ENCODE assay signal across 28 cellular contexts in genomic region chrX:153740631-153741222, GRCh38. TPM values are rescaled to one million over a fixed set of nuclear protein-coding genes. Genes with fewer than 3 reads are reported as not detected.
DNase-seq lines count a peak whose midpoint lies in the region; ATAC-seq, FAIRE-seq and TF ChIP-seq lines count a peak whose summit lies in the region.
"Had no signal": no experiment of that assay in that cellular context is flagged by ENCODE, and none has a peak within 500 bp of the region (broad histone marks: within the 10 kb centered on the region; RNA-seq: fewer than 3 reads in every experiment).

No MANE protein-coding gene starts in this region.

- H3K36me3 ChIP-seq in CD8-positive, alpha-beta memory T cell (ENCODE audit: insufficient read depth, low read length) = no peaks in the 10 kb centered on the region
- H3K36me3 ChIP-seq in kidney (ENCODE audit: control insufficient read depth in 1 of 2, insufficient read depth in 2 of 2, low read length in 2 of 2) = peaks cover 0 to 2% of the 10 kb centered on the region in 2 donors
- H3K36me3 ChIP-seq: brain microvascular endothelial cell, SJCRH30, transverse colon had no signal

- intact Hi-C loops in kidney (cut with DNase I) = no loop called here

- H3K4me1 ChIP-seq in CD8-positive, alpha-beta memory T cell (ENCODE audit: insufficient read depth, low read length) = peaks cover 15% of the 10 kb centered on the region
- H3K4me1 ChIP-seq in kidney (ENCODE audit: control insufficient read depth in 1 of 2, insufficient read depth in 1 of 2, low read depth in 1 of 2, low read length in 2 of 2) = no peaks in the 10 kb centered on the region
- H3K4me1 ChIP-seq: SJCRH30 had no signal

- H3K4me3 Mint-ChIP-seq in activated CD8-positive, alpha-beta memory T cell treated with anti-CD3 and anti-CD28 coated beads, Interleukin-2, amount 10 ng/mL, durations not matched to agents 7 days and 5 days = peak overlapping the region; percentile 33
- peak overlapping the region; percentile 50 to 85 (median 65) for H3K4me3 Mint-ChIP-seq in CD8-positive, alpha-beta memory T cell
- peak overlapping the region; percentile 65 for H3K4me3 Mint-ChIP-seq in activated CD8-positive, alpha-beta T cell treated with anti-CD3 and anti-CD28 coated beads, Interleukin-2, amount 10 ng/mL, durations not matched to agents 7 days and 5 days
- H3K4me3 Mint-ChIP-seq in naive thymus-derived CD8-positive, alpha-beta T cell = peak overlapping the region; percentile 41 to 80 (median 64)
- H3K4me3 Mint-ChIP-seq: H9, nephron had no signal

- POLR2A ChIA-PET in CD8-positive, alpha-beta memory T cell (lab: Charles Lee) = no interaction called here
- POLR2A ChIA-PET in activated CD8-positive, alpha-beta T cell treated with anti-CD3 and anti-CD28 coated beads, Interleukin-2, amount 10 ng/mL, durations not matched to agents 7 days and 5 days (lab: Charles Lee) = no interaction called here
- POLR2A ChIA-PET in naive thymus-derived CD8-positive, alpha-beta T cell (lab: Charles Lee) = interaction anchor here (0.6 kb wide), 1 partner anchor 186 kb away, joined by 3 read pairs; no protein-coding TSS in a partner anchor

- DNase-seq in activated CD8-positive, alpha-beta memory T cell treated with anti-CD3 and anti-CD28 coated beads, Interleukin-2, amount 10 ng/mL, durations not matched to agents 7 days and 5 days = no peak
- DNase-seq in activated CD8-positive, alpha-beta memory T cell treated with anti-CD3 and anti-CD28 coated beads for 24 hours = no peak
- no peak for DNase-seq in CD8-positive, alpha-beta memory T cell
- no peak for DNase-seq in activated CD8-positive, alpha-beta T cell treated with anti-CD3 and anti-CD28 coated beads, Interleukin-2, amount 10 ng/mL, durations not matched to agents 7 days and 5 days
- no peak for DNase-seq in naive thymus-derived CD8-positive, alpha-beta T cell
- DNase-seq in OCI-M1 (lab: John Stamatoyannopoulos, UW) (no peak), germinal center (ENCODE audit: low spot score) (no peak), kidney (no peak)
- DNase-seq: activated CD4-positive, alpha-beta T cell treated with anti-CD3 and anti-CD28 coated beads for 1 hour; activated CD8-positive, alpha-beta memory T cell treated with anti-CD3 and anti-CD28 coated beads, Interleukin-2, amount 50 U/mL, for 48 hours; amniotic stem cell; brain microvascular endothelial cell; Calu3; DMS79 treated with DMSO at 0.1 percent for 48 hours; effector CD4-positive, alpha-beta T cell; GF-D8; H9; midbrain; NCI-H1092; NCI-H187; NCI-H526; SJCRH30; stimulated activated CD4-positive, alpha-beta T cell treated with anti-CD3 and anti-CD28 coated beads, Interleukin-2, amount 100 ng/mL, for 24 hours; transverse colon had no signal

- no peaks in the 10 kb centered on the region for H3K36me3 Mint-ChIP-seq in activated CD8-positive, alpha-beta memory T cell treated with anti-CD3 and anti-CD28 coated beads, Interleukin-2, amount 10 ng/mL, durations not matched to agents 7 days and 5 days
- peaks cover under 1 to 3% (median 2%) of the 10 kb centered on the region in 3 donors for H3K36me3 Mint-ChIP-seq in CD8-positive, alpha-beta memory T cell
- peaks cover 7% of the 10 kb centered on the region for H3K36me3 Mint-ChIP-seq in activated CD8-positive, alpha-beta T cell treated with anti-CD3 and anti-CD28 coated beads, Interleukin-2, amount 10 ng/mL, durations not matched to agents 7 days and 5 days (ENCODE audit: low read depth)
- peaks cover 0 to 3% (median 0%) of the 10 kb centered on the region in 3 donors for H3K36me3 Mint-ChIP-seq in naive thymus-derived CD8-positive, alpha-beta T cell

- no peak overlapping the region for H3K27ac ChIP-seq in CD8-positive, alpha-beta memory T cell (ENCODE audit: low read depth, low read length)
- H3K27ac ChIP-seq in kidney (ENCODE audit: low read depth in 2 of 2, low read length in 2 of 2) = no peak overlapping the region
- H3K27ac ChIP-seq: brain microvascular endothelial cell, SJCRH30, transverse colon had no signal

- ATAC-seq in activated CD8-positive, alpha-beta memory T cell treated with anti-CD3 and anti-CD28 coated beads, Interleukin-2, amount 10 ng/mL, durations not matched to agents 7 days and 5 days = no peak
- ATAC-seq in activated CD8-positive, alpha-beta T cell treated with anti-CD3 and anti-CD28 coated beads, Interleukin-2, amount 10 ng/mL, durations not matched to agents 7 days and 5 days = no peak
- peak in 1 of 2 donors; percentile 8 for ATAC-seq in naive thymus-derived CD8-positive, alpha-beta T cell

- H3K27me3 ChIP-seq in CD8-positive, alpha-beta memory T cell (ENCODE audit: insufficient read depth, low read length, poor library complexity, severe bottlenecking) = no peaks in the 10 kb centered on the region
- H3K27me3 ChIP-seq: brain microvascular endothelial cell, SJCRH30, transverse colon had no signal

- FAIRE-seq in kidney (lab: Jason Lieb, UNC) = no peak
- FAIRE-seq: keratinocyte had no signal

- peak overlapping the region; percentile 88 for H3K27ac Mint-ChIP-seq in activated CD8-positive, alpha-beta memory T cell treated with anti-CD3 and anti-CD28 coated beads, Interleukin-2, amount 10 ng/mL, durations not matched to agents 7 days and 5 days
- peak overlapping the region in 6 of 8 donors; percentile 23 to 84 (median 64) for H3K27ac Mint-ChIP-seq in CD8-positive, alpha-beta memory T cell
- H3K27ac Mint-ChIP-seq in activated CD8-positive, alpha-beta T cell treated with anti-CD3 and anti-CD28 coated beads, Interleukin-2, amount 10 ng/mL, durations not matched to agents 7 days and 5 days = peak overlapping the region; percentile 94
- peak overlapping the region in 9 of 10 donors; percentile 48 to 88 (median 83) for H3K27ac Mint-ChIP-seq in naive thymus-derived CD8-positive, alpha-beta T cell
- H3K27ac Mint-ChIP-seq: H9, nephron had no signal

- H3K4me1 Mint-ChIP-seq in activated CD8-positive, alpha-beta memory T cell treated with anti-CD3 and anti-CD28 coated beads, Interleukin-2, amount 10 ng/mL, durations not matched to agents 7 days and 5 days = peaks cover 19% of the 10 kb centered on the region
- H3K4me1 Mint-ChIP-seq in CD8-positive, alpha-beta memory T cell = peaks cover 12 to 20% (median 13%) of the 10 kb centered on the region in 3 donors
- peaks cover 26% of the 10 kb centered on the region for H3K4me1 Mint-ChIP-seq in activated CD8-positive, alpha-beta T cell treated with anti-CD3 and anti-CD28 coated beads, Interleukin-2, amount 10 ng/mL, durations not matched to agents 7 days and 5 days (ENCODE audit: low read depth)
- H3K4me1 Mint-ChIP-seq in naive thymus-derived CD8-positive, alpha-beta T cell = peaks cover under 1 to 40% (median 14%) of the 10 kb centered on the region in 4 donors
- H3K4me1 Mint-ChIP-seq: nephron had no signal

- H3K4me3 ChIP-seq in CD8-positive, alpha-beta memory T cell (ENCODE audit: low read length) = no peak overlapping the region
- H3K4me3 ChIP-seq in kidney (ENCODE audit: low read length in 2 of 2) = no peak overlapping the region
- H3K4me3 ChIP-seq: SJCRH30, smooth muscle cell, transverse colon had no signal

- TF ChIP-seq CTCF in kidney (IDR thresholded peaks at IDR 0.05; ENCODE audit: borderline replicate concordance, extremely low read depth, insufficient read depth) = no peak

- no peaks in the 10 kb centered on the region for H3K9me3 ChIP-seq in CD8-positive, alpha-beta memory T cell (ENCODE audit: low read length)
- H3K9me3 ChIP-seq in kidney (ENCODE audit: control insufficient read depth in 1 of 2, low read length in 2 of 2) = no peaks in the 10 kb centered on the region
- H3K9me3 ChIP-seq: SJCRH30, transverse colon had no signal

- peaks cover 6% of the 10 kb centered on the region for H3K27me3 Mint-ChIP-seq in activated CD8-positive, alpha-beta memory T cell treated with anti-CD3 and anti-CD28 coated beads, Interleukin-2, amount 10 ng/mL, durations not matched to agents 7 days and 5 days
- H3K27me3 Mint-ChIP-seq in CD8-positive, alpha-beta memory T cell = peaks cover 3 to 20% of the 10 kb centered on the region in 2 donors
- H3K27me3 Mint-ChIP-seq in activated CD8-positive, alpha-beta T cell treated with anti-CD3 and anti-CD28 coated beads, Interleukin-2, amount 10 ng/mL, durations not matched to agents 7 days and 5 days (ENCODE audit: low read depth) = no peaks in the 10 kb centered on the region
- H3K27me3 Mint-ChIP-seq in naive thymus-derived CD8-positive, alpha-beta T cell = no peaks in the 10 kb centered on the region

- CTCF ChIA-PET in activated CD8-positive, alpha-beta memory T cell treated with anti-CD3 and anti-CD28 coated beads, Interleukin-2, amount 10 ng/mL, durations not matched to agents 7 days and 5 days (lab: Charles Lee) = no interaction called here
- CTCF ChIA-PET in CD8-positive, alpha-beta memory T cell (lab: Charles Lee) = no interaction called here
- CTCF ChIA-PET in activated CD8-positive, alpha-beta T cell treated with anti-CD3 and anti-CD28 coated beads, Interleukin-2, amount 10 ng/mL, durations not matched to agents 7 days and 5 days (lab: Charles Lee) = no interaction called here

- no peak overlapping the region for H3K9ac ChIP-seq in kidney (ENCODE audit: low read length in 2 of 2)

- H3K9me3 Mint-ChIP-seq in activated CD8-positive, alpha-beta memory T cell treated with anti-CD3 and anti-CD28 coated beads, Interleukin-2, amount 10 ng/mL, durations not matched to agents 7 days and 5 days (ENCODE audit: low read depth) = no peaks in the 10 kb centered on the region
- H3K9me3 Mint-ChIP-seq in CD8-positive, alpha-beta memory T cell = no peaks in the 10 kb centered on the region
- no peaks in the 10 kb centered on the region for H3K9me3 Mint-ChIP-seq in activated CD8-positive, alpha-beta T cell treated with anti-CD3 and anti-CD28 coated beads, Interleukin-2, amount 10 ng/mL, durations not matched to agents 7 days and 5 days (ENCODE audit: insufficient read depth)
- H3K9me3 Mint-ChIP-seq in naive thymus-derived CD8-positive, alpha-beta T cell = peaks cover 0 to 2% (median 0%) of the 10 kb centered on the region in 9 donors

RNA-seq across cellular contexts. Expression of gene ABCD1, which starts 16.1 kb away (rescaled TPM):
- 10 to 100 TPM; 10.7 to 18.3 TPM for total RNA-seq in activated CD8-positive, alpha-beta memory T cell treated with anti-CD3 and anti-CD28 coated beads, Interleukin-2, amount 10 ng/mL, durations not matched to agents 7 days and 5 days
- 1 to 10 TPM; 3.9 to 4.1 TPM for total RNA-seq in CD8-positive, alpha-beta memory T cell
- 3.4 TPM for polyA plus RNA-seq in CD8-positive, alpha-beta memory T cell
- total RNA-seq in activated CD8-positive, alpha-beta T cell treated with anti-CD3 and anti-CD28 coated beads, Interleukin-2, amount 10 ng/mL, durations not matched to agents 7 days and 5 days = 10 to 100 TPM; 14.6 to 15.9 TPM
- total RNA-seq in naive thymus-derived CD8-positive, alpha-beta T cell = 1 to 10 TPM; 5.8 to 7.3 TPM
- 1 to 10 TPM; 1.1 to 2.1 (median 2.0) TPM for polyA plus RNA-seq in naive thymus-derived CD8-positive, alpha-beta T cell
- 13.7 TPM for total RNA-seq in kidney
- polyA plus RNA-seq in kidney (ENCODE audit: insufficient read depth, low read depth, low replicate concordance) = 5.2 TPM

RNA-seq across cellular contexts. Expression of gene BCAP31, which starts 16.5 kb away (rescaled TPM):
- total RNA-seq in activated CD8-positive, alpha-beta memory T cell treated with anti-CD3 and anti-CD28 coated beads, Interleukin-2, amount 10 ng/mL, durations not matched to agents 7 days and 5 days = 100 to 1,000 TPM; 137 to 148 TPM
- 100 to 1,000 TPM; 140 to 153 TPM for total RNA-seq in CD8-positive, alpha-beta memory T cell
- 333 TPM for polyA plus RNA-seq in CD8-positive, alpha-beta memory T cell
- 100 to 1,000 TPM; 155 to 158 TPM for total RNA-seq in activated CD8-positive, alpha-beta T cell treated with anti-CD3 and anti-CD28 coated beads, Interleukin-2, amount 10 ng/mL, durations not matched to agents 7 days and 5 days
- 100 to 1,000 TPM; 108 to 118 TPM for total RNA-seq in naive thymus-derived CD8-positive, alpha-beta T cell
- 100 to 1,000 TPM; 298 to 328 (median 319) TPM for polyA plus RNA-seq in naive thymus-derived CD8-positive, alpha-beta T cell
- 218 TPM for total RNA-seq in kidney
- polyA plus RNA-seq in kidney (ENCODE audit: insufficient read depth, low read depth, low replicate concordance) = 246 TPM

RNA-seq across cellular contexts. Expression of gene PLXNB3, which starts 23.3 kb away (rescaled TPM):
- under 1 TPM; 0.42 to 0.50 TPM for total RNA-seq in activated CD8-positive, alpha-beta memory T cell treated with anti-CD3 and anti-CD28 coated beads, Interleukin-2, amount 10 ng/mL, durations not matched to agents 7 days and 5 days
- under 1 TPM; 0.51 to 0.57 TPM for total RNA-seq in CD8-positive, alpha-beta memory T cell
- not detected for polyA plus RNA-seq in CD8-positive, alpha-beta memory T cell
- total RNA-seq in activated CD8-positive, alpha-beta T cell treated with anti-CD3 and anti-CD28 coated beads, Interleukin-2, amount 10 ng/mL, durations not matched to agents 7 days and 5 days = 1 to 10 TPM in 1 of 2 experiments, under 1 TPM in 1; 0.83 to 1.4 TPM
- total RNA-seq in naive thymus-derived CD8-positive, alpha-beta T cell = under 1 TPM; 0.34 to 0.41 TPM
- not detected for polyA plus RNA-seq in naive thymus-derived CD8-positive, alpha-beta T cell
- total RNA-seq in kidney = 5.6 TPM
- 2.2 TPM for polyA plus RNA-seq in kidney (ENCODE audit: insufficient read depth, low read depth, low replicate concordance)

RNA-seq across cellular contexts. Expression of gene SRPK3, which starts 40.1 kb away (rescaled TPM):
- total RNA-seq in activated CD8-positive, alpha-beta memory T cell treated with anti-CD3 and anti-CD28 coated beads, Interleukin-2, amount 10 ng/mL, durations not matched to agents 7 days and 5 days = not detected
- not detected for total RNA-seq in CD8-positive, alpha-beta memory T cell
- polyA plus RNA-seq in CD8-positive, alpha-beta memory T cell = not detected
- not detected for total RNA-seq in activated CD8-positive, alpha-beta T cell treated with anti-CD3 and anti-CD28 coated beads, Interleukin-2, amount 10 ng/mL, durations not matched to agents 7 days and 5 days
- not detected for total RNA-seq in naive thymus-derived CD8-positive, alpha-beta T cell
- not detected for polyA plus RNA-seq in naive thymus-derived CD8-positive, alpha-beta T cell
- 1.1 TPM for total RNA-seq in kidney
- polyA plus RNA-seq in kidney (ENCODE audit: insufficient read depth, low read depth, low replicate concordance) = 0.58 TPM
- total RNA-seq: H9, osteocyte, smooth muscle cell had no signal

RNA-seq across cellular contexts. Expression of gene SLC6A8, which starts 53.0 kb away (rescaled TPM):
- 1 to 10 TPM in 1 of 2 experiments, under 1 TPM in 1; 0.93 to 1.1 TPM for total RNA-seq in activated CD8-positive, alpha-beta memory T cell treated with anti-CD3 and anti-CD28 coated beads, Interleukin-2, amount 10 ng/mL, durations not matched to agents 7 days and 5 days
- 1 to 10 TPM; 1.0 to 1.2 TPM for total RNA-seq in CD8-positive, alpha-beta memory T cell
- polyA plus RNA-seq in CD8-positive, alpha-beta memory T cell = 0.12 TPM
- 1 to 10 TPM in 1 of 2 experiments, under 1 TPM in 1; 0.82 to 1.3 TPM for total RNA-seq in activated CD8-positive, alpha-beta T cell treated with anti-CD3 and anti-CD28 coated beads, Interleukin-2, amount 10 ng/mL, durations not matched to agents 7 days and 5 days
- total RNA-seq in naive thymus-derived CD8-positive, alpha-beta T cell = under 1 TPM; 0.31 to 0.49 TPM
- under 1 TPM in 2 of 3 donors, not detected in 1; 0.04 to 0.16 TPM for polyA plus RNA-seq in naive thymus-derived CD8-positive, alpha-beta T cell
- 110 TPM for total RNA-seq in kidney
- 79.7 TPM for polyA plus RNA-seq in kidney (ENCODE audit: insufficient read depth, low read depth, low replicate concordance)
